In genomic region chr15:101006931-101007687, GRCh38 we compare ENCODE assay signal across 1 cellular context.
TF ChIP-seq lines count a peak whose summit lies in the region.

No MANE protein-coding gene starts in this region.

TF ChIP-seq in IMR-90, 13 proteins besides CTCF, POLR2A, EP300 and RAD21 (continued from another document):
- TF ChIP-seq USF2 (IDR thresholded peaks at IDR 0.05; ENCODE audit: low read depth, low read length) (0 out of 2 replicates have a peak, but pooled peaks have one; percentile 21), MXI1 (IDR thresholded peaks at IDR 0.05; ENCODE audit: borderline replicate concordance, low read depth, low read length) (no peak), FOS (IDR thresholded peaks at IDR 0.05; ENCODE audit: low read depth, low read length) (no peak), MAFK (IDR thresholded peaks at IDR 0.05; ENCODE audit: low read depth, low read length) (no peak), RCOR1 (IDR thresholded peaks at IDR 0.05; ENCODE audit: insufficient replicate concordance, low read length) (no peak), ELK1 (IDR thresholded peaks at IDR 0.05; ENCODE audit: borderline replicate concordance, low read depth, low read length) (no peak), MAZ (IDR thresholded peaks at IDR 0.05; ENCODE audit: borderline replicate concordance, low read depth, low read length) (no peak), SMC3 (IDR thresholded peaks at IDR 0.05; ENCODE audit: low read depth, low read length) (peak; percentile 97), CHD1 (IDR thresholded peaks at IDR 0.05; ENCODE audit: low read depth, low read length) (no peak)
